ENCODE assay signal across 8 cellular contexts in the genomic region with DNA sequence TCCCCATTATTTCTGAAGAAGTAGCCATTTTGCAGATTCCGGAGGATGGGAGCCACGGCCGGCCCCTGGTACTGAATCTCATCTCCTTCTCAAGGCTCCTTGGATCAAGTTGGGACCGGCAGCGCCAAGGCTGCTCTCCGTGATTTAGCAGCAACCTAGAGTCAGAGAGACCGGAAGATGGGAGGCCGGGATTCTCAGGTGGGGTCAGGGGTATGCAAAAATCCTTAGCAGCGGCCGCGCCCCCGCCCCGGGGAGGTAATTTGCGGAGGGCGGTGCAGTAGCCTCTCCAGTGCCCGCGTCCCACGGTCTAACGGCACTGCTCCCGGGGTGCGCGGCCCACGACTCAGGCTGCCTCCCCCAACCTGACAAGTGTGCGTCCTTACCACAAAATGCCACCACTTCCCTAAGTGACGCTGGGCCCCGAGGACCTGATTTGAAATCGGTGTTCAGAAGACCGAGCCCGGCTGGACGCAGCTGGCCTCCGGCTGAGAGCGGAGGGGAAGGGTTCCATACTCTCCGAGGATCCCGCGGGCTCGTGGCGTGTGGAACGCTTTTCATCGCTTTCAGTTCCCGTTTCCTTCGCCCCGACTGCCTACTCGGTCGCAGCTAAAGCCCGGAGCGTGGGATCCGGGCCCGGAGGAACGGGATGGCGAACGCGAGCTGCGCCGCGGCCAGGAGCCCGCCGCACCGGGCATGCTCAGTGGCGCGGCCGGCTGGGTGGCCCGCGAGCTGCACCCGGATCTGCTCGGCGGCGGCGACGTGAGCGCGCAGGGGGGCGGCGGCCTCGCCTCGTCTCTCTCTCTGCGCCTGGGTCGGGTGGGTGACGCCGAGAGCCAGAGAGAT. TPM values are rescaled to one million over a fixed set of nuclear protein-coding genes. Genes with fewer than 3 reads are reported as not detected.
A peak's percentile ranks its signal among the peaks of the same experiment; 100 is the strongest.
DNase-seq lines count a peak whose midpoint lies in the region; FAIRE-seq and TF ChIP-seq lines count a peak whose summit lies in the region.

Gene SCAMP1, plus strand, starts transcription at position 787 of the 843 bp plus-strand sequence. Its CDS starts 55 bp downstream, at position 842.

- no peak for FAIRE-seq in frontal cortex (lab: Jason Lieb, UNC)

- DNase-seq in GM03348 (ENCODE audit: low spot score), result peak; percentile 99
- DNase-seq in HCEC 1CT, result peak; percentile 90
- DNase-seq in MM.1S, result peak; percentile 94
- peak; percentile 89 to 94 for DNase-seq in SJCRH30
- peak; percentile 79 to 88 (median 80) for DNase-seq in activated naive CD4-positive, alpha-beta T cell (lab: John Stamatoyannopoulos, UW)
- DNase-seq in frontal cortex (ENCODE audit: low spot score in 2 of 2), result peak; percentile 91 to 92
- peak; percentile 26 to 95 (median 84) for DNase-seq in substantia nigra (lab: John Stamatoyannopoulos, UW)

- no peaks in the 10 kb centered on the region for H3K27me3 ChIP-seq in MM.1S (replicated peaks; ENCODE audit: insufficient read depth, low read length)
- H3K27me3 ChIP-seq in SJCRH30, result no peaks in the 10 kb centered on the region
- H3K27me3 ChIP-seq in neutrophil, result no peaks in the 10 kb centered on the region

- peak within 1 kb of the TSS; percentile 87 for H3K9ac ChIP-seq in MM.1S (ENCODE audit: low read length)

- no peaks in the 10 kb centered on the region for H3K4me1 ChIP-seq in MM.1S (ENCODE audit: low read length)
- peaks cover 3% of the 10 kb centered on the region; the same call in 1 of the 2 replicates for H3K4me1 ChIP-seq in SJCRH30
- peaks cover 14 to 22% of the 10 kb centered on the region in 2 experiments for H3K4me1 ChIP-seq in neutrophil (ENCODE audit: control insufficient read depth in 1 of 2, insufficient read depth in 1 of 2, low read depth in 1 of 2, low read length in 1 of 2)

- H4K20me1 ChIP-seq in MM.1S (ENCODE audit: insufficient read depth, low read length), result no peaks in the 10 kb centered on the region

- H3K27ac ChIP-seq in MM.1S (ENCODE audit: low read length), result peak within 1 kb of the TSS; percentile 89
- peak within 1 kb of the TSS; percentile 85 for H3K27ac ChIP-seq in SJCRH30
- peak within 1 kb of the TSS; percentile 87 for H3K27ac ChIP-seq in neutrophil
- peak within 1 kb of the TSS; percentile 84 for H3K27ac ChIP-seq in substantia nigra (ENCODE audit: low read depth, low read length, poor library complexity, severe bottlenecking)

- H3K9me3 ChIP-seq in MM.1S (replicated peaks; ENCODE audit: insufficient read depth, low read length) (no peaks in the 10 kb centered on the region), SJCRH30 (replicated peaks) (no peaks in the 10 kb centered on the region), neutrophil (no peaks in the 10 kb centered on the region)

- H3K9me2 ChIP-seq in MM.1S (replicated peaks; ENCODE audit: insufficient read depth, low read length), result no peaks in the 10 kb centered on the region

- H3K36me3 ChIP-seq in MM.1S (replicated peaks; ENCODE audit: insufficient read depth, low read length) (no peaks in the 10 kb centered on the region), SJCRH30 (no peaks in the 10 kb centered on the region), neutrophil (no peaks in the 10 kb centered on the region)

- peak within 1 kb of the TSS; percentile 84 for H3K4me2 ChIP-seq in MM.1S (ENCODE audit: low read depth, low read length)

- 0 out of 2 replicates have a peak, but pooled peaks cover 7% of the 10 kb centered on the region for H3F3A ChIP-seq in MM.1S (ENCODE audit: insufficient read depth, low read length)

- H3K4me3 ChIP-seq in MM.1S (ENCODE audit: low read length), result peak within 1 kb of the TSS; percentile 99
- peak within 1 kb of the TSS; percentile 93 for H3K4me3 ChIP-seq in SJCRH30
- H3K4me3 ChIP-seq in neutrophil (ENCODE audit: low read depth in 1 of 2, low read length in 1 of 2), result peak within 1 kb of the TSS; percentile 92 to 95

- TF ChIP-seq CTCF in MM.1S (IDR thresholded peaks at IDR 0.05; ENCODE audit: low read length) (peak; percentile 19; the same call in 1 of the 2 replicates), neutrophil (IDR thresholded peaks at IDR 0.05) (peak; percentile 81)

- peaks cover 24% of the 10 kb centered on the region; the same call in 1 of the 2 replicates for H3K79me2 ChIP-seq in MM.1S (ENCODE audit: low read length)

- H2AFZ ChIP-seq in MM.1S (ENCODE audit: low read length), result peak within 1 kb of the TSS; percentile 95

RNA-seq across cellular contexts. Expression of gene SCAMP1, which starts in this region (rescaled TPM):
- 51.0 and 54.4 TPM in 2 replicates for total RNA-seq in SJCRH30 (2014; rRNA removed; shearing (Covaris generic))
- 376 TPM for total RNA-seq in frontal cortex

Comparison
In these comparisons a context has a peak if more than half of its experiments do, and no peak if none do; other contexts are left out.
1. Peak in every context shown above with its lines: DNase-seq, H3K4me3 ChIP-seq and H3K27ac ChIP-seq.